In the genomic region with DNA sequence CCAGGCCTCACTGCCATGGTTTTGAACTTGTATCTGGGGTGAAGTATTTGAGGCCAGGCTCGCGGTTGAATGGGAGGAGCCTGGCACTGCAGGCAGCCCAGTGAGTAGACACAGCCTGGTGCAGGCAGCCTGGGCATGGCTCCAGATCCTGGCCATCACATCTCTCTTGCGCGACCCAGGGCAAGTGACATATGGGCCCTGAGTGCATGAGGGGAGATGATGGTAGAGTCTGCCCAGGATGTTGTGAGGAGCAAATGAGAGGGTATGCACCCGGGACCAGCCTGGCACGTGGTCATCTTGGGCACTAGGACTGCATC, we compare ENCODE assay signal across 11 cellular contexts.
DNase-seq lines count a peak whose midpoint lies in the region; ATAC-seq and TF ChIP-seq lines count a peak whose summit lies in the region.
"Had no signal": no experiment of that assay in that cellular context is flagged by ENCODE, and none has a peak within 500 bp of the region (broad histone marks: within the 10 kb centered on the region; RNA-seq: fewer than 3 reads in every experiment).

No MANE protein-coding gene starts in this region.

- TF ChIP-seq CTCF in colonic mucosa (IDR thresholded peaks at IDR 0.05): no peak
- no peak for TF ChIP-seq CTCF in lower lobe of right lung (IDR thresholded peaks at IDR 0.05)
- no peak for TF ChIP-seq CTCF in upper lobe of left lung (IDR thresholded peaks at IDR 0.05)

- H3K9ac ChIP-seq in colonic mucosa (ENCODE audit: low read depth in 2 of 2, low read length in 2 of 2): no peak overlapping the region
- H3K9ac ChIP-seq: neural progenitor cell had no signal

- POLR2A ChIA-PET in activated naive CD8-positive, alpha-beta T cell treated with anti-CD3 and anti-CD28 coated beads, Interleukin-2, amount 10 ng/mL, durations not matched to agents 7 days and 5 days (lab: Charles Lee): no interaction called here

- intact Hi-C loops in colonic mucosa (cut with DNase I) (no loop called here), lower lobe of right lung (cut with DNase I) (no loop called here)

- DNase-seq in activated naive CD8-positive, alpha-beta T cell treated with anti-CD3 and anti-CD28 coated beads, Interleukin-2, amount 10 ng/mL, durations not matched to agents 7 days and 5 days: no peak
- no peak for DNase-seq in activated naive CD8-positive, alpha-beta T cell treated with anti-CD3 and anti-CD28 coated beads for 36 hours
- peak; percentile 42 for DNase-seq in colonic mucosa
- peak; percentile 66 for DNase-seq in lower lobe of right lung
- peak; percentile 47 to 73 for DNase-seq in upper lobe of left lung
- no peak for DNase-seq in NCI-H1417 (lab: John Stamatoyannopoulos, UW)
- DNase-seq in NCI-H2029 treated with DMSO at 0.1 percent for 48 hours (lab: John Stamatoyannopoulos, UW): no peak
- DNase-seq: AML-193; stimulated activated naive CD4-positive, alpha-beta T cell treated with Interleukin-2 at 50 U/mL for 16 hours had no signal

- H3K4me1 Mint-ChIP-seq in activated naive CD8-positive, alpha-beta T cell treated with anti-CD3 and anti-CD28 coated beads, Interleukin-2, amount 10 ng/mL, durations not matched to agents 7 days and 5 days: peaks cover 3% of the 10 kb centered on the region
- H3K4me1 Mint-ChIP-seq in activated naive CD8-positive, alpha-beta T cell treated with anti-CD3 and anti-CD28 coated beads for 36 hours: no peaks in the 10 kb centered on the region

- H3K27ac ChIP-seq in colonic mucosa: no peak overlapping the region
- no peak overlapping the region for H3K27ac ChIP-seq in lower lobe of right lung
- H3K27ac ChIP-seq in upper lobe of left lung: peak overlapping the region in 2 of 4 donors; percentile 49 to 57
- H3K27ac ChIP-seq: neural progenitor cell had no signal

- H3K4me3 ChIP-seq in colonic mucosa (no peak overlapping the region), lower lobe of right lung (no peak overlapping the region), upper lobe of left lung (no peak overlapping the region)
- H3K4me3 ChIP-seq: neural progenitor cell had no signal

- H3K9me3 ChIP-seq in colonic mucosa (no peaks in the 10 kb centered on the region), lower lobe of right lung (no peaks in the 10 kb centered on the region), upper lobe of left lung (no peaks in the 10 kb centered on the region)

- TF ChIP-seq POLR2A in upper lobe of left lung (IDR thresholded peaks at IDR 0.05): no peak

- no peak overlapping the region for H3K4me3 Mint-ChIP-seq in activated naive CD8-positive, alpha-beta T cell treated with anti-CD3 and anti-CD28 coated beads, Interleukin-2, amount 10 ng/mL, durations not matched to agents 7 days and 5 days
- H3K4me3 Mint-ChIP-seq in activated naive CD8-positive, alpha-beta T cell treated with anti-CD3 and anti-CD28 coated beads for 36 hours: no peak overlapping the region
- H3K4me3 Mint-ChIP-seq: neural progenitor cell had no signal

- ATAC-seq in activated naive CD8-positive, alpha-beta T cell treated with anti-CD3 and anti-CD28 coated beads, Interleukin-2, amount 10 ng/mL, durations not matched to agents 7 days and 5 days (ENCODE audit: low read depth): peak; percentile 36
- peak; percentile 59 to 73 for ATAC-seq in lower lobe of right lung
- ATAC-seq in upper lobe of left lung (ENCODE audit: low FRiP score in 2 of 2): peak; percentile 20 to 24
- ATAC-seq in HG03457 (IDR thresholded peaks at IDR 0.05; ENCODE audit: unreplicated experiment): no peak

- no peak for TF ChIP-seq EP300 in upper lobe of left lung (IDR thresholded peaks at IDR 0.05)

- H3K9me3 Mint-ChIP-seq in activated naive CD8-positive, alpha-beta T cell treated with anti-CD3 and anti-CD28 coated beads, Interleukin-2, amount 10 ng/mL, durations not matched to agents 7 days and 5 days: no peaks in the 10 kb centered on the region
- H3K9me3 Mint-ChIP-seq in activated naive CD8-positive, alpha-beta T cell treated with anti-CD3 and anti-CD28 coated beads for 36 hours: no peaks in the 10 kb centered on the region

- H3K36me3 Mint-ChIP-seq in activated naive CD8-positive, alpha-beta T cell treated with anti-CD3 and anti-CD28 coated beads, Interleukin-2, amount 10 ng/mL, durations not matched to agents 7 days and 5 days: no peaks in the 10 kb centered on the region
- no peaks in the 10 kb centered on the region for H3K36me3 Mint-ChIP-seq in activated naive CD8-positive, alpha-beta T cell treated with anti-CD3 and anti-CD28 coated beads for 36 hours
- H3K36me3 Mint-ChIP-seq: neural progenitor cell had no signal

- 11 to 15% methylated on average over 4 to 6 of the region's 6 CpGs for WGBS in upper lobe of left lung, 2 donors

- H3K27me3 Mint-ChIP-seq in activated naive CD8-positive, alpha-beta T cell treated with anti-CD3 and anti-CD28 coated beads, Interleukin-2, amount 10 ng/mL, durations not matched to agents 7 days and 5 days: peaks cover 11% of the 10 kb centered on the region
- no peaks in the 10 kb centered on the region for H3K27me3 Mint-ChIP-seq in activated naive CD8-positive, alpha-beta T cell treated with anti-CD3 and anti-CD28 coated beads for 36 hours

- H3K27ac Mint-ChIP-seq in activated naive CD8-positive, alpha-beta T cell treated with anti-CD3 and anti-CD28 coated beads, Interleukin-2, amount 10 ng/mL, durations not matched to agents 7 days and 5 days: no peak overlapping the region
- no peak overlapping the region for H3K27ac Mint-ChIP-seq in activated naive CD8-positive, alpha-beta T cell treated with anti-CD3 and anti-CD28 coated beads for 36 hours
- H3K27ac Mint-ChIP-seq: neural progenitor cell had no signal

- H3K4me1 ChIP-seq in colonic mucosa (no peaks in the 10 kb centered on the region), lower lobe of right lung (peaks cover 7% of the 10 kb centered on the region), upper lobe of left lung (peaks cover 11 to 16% (median 14%) of the 10 kb centered on the region in 4 donors)
- H3K4me1 ChIP-seq: neural progenitor cell had no signal

- H3K36me3 ChIP-seq in colonic mucosa (no peaks in the 10 kb centered on the region), lower lobe of right lung (no peaks in the 10 kb centered on the region), upper lobe of left lung (no peaks in the 10 kb centered on the region)
- H3K36me3 ChIP-seq: neural progenitor cell had no signal

- no peaks in the 10 kb centered on the region for H3K27me3 ChIP-seq in colonic mucosa
- no peaks in the 10 kb centered on the region for H3K27me3 ChIP-seq in lower lobe of right lung (ENCODE audit: low read depth)
- H3K27me3 ChIP-seq in upper lobe of left lung: no peaks in the 10 kb centered on the region
- H3K27me3 ChIP-seq: neural progenitor cell had no signal

Comparison
In these comparisons a context has a peak if more than half of its experiments do, and no peak if none do; other contexts are left out.
1. DNase-seq: peak in colonic mucosa (single experiment), lower lobe of right lung (single experiment) and upper lobe of left lung (2 of 2); none in activated naive CD8-positive, alpha-beta T cell treated with anti-CD3 and anti-CD28 coated beads, Interleukin-2, amount 10 ng/mL, durations not matched to agents 7 days and 5 days (single experiment), activated naive CD8-positive, alpha-beta T cell treated with anti-CD3 and anti-CD28 coated beads for 36 hours (single experiment), NCI-H1417 (0 of 3) and NCI-H2029 treated with DMSO at 0.1 percent for 48 hours (single experiment).